ENCODE assay signal across 30 cellular contexts in the genomic region with DNA sequence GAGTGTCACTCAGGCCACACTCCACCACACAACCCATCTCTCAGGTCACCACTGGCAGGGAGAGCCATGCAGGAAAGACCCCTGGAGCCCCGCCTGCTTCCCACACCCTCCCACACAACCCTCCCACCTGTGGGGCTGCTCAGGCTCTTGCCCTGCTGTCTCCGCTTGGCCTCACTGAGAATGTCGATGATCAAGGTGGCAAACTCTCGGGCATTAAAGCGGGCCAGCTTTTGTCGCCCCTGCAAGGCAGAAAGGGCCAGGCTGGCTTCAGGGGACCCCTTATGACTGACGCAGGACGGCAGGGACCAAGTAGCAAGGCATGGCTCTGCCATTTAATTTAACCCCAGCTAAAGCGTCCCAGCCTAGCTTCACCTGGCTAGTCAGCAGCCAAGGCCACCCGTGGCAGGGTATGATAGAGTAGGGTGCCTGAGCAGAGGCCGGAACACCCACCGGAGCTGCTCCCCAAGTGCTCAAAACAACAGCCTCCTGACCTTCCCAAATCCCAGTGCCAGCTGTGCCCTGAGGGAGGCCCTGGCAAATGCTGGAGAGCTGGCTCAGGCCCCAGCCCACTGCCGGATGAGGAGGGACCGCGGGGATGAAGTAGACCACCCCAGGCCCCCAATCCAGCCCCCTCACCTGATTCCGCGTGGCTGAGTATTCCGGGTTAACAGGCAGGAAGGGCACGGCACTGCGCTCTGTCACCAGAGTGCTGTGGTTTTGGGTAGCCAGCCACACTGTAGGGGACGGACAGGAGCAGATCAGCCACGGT. TPM values are rescaled to one million over a fixed set of nuclear protein-coding genes. Genes with fewer than 3 reads are reported as not detected.
DNase-seq lines count a peak whose midpoint lies in the region; ATAC-seq and TF ChIP-seq lines count a peak whose summit lies in the region.
"Had no signal": no experiment of that assay in that cellular context is flagged by ENCODE, and none has a peak within 500 bp of the region (broad histone marks: within the 10 kb centered on the region; RNA-seq: fewer than 3 reads in every experiment).

No MANE protein-coding gene starts in this region.

- H3K18ac ChIP-seq in neuronal stem cell (ENCODE audit: low read length): peak overlapping the region; percentile 33

- H3K4ac ChIP-seq in neuronal stem cell (ENCODE audit: low read length): no peak overlapping the region

- intact Hi-C loops in heart left ventricle (cut with DNase I) (loop anchor here in 2 of 10 donors (5.0 to 10.0 kb wide), 2 partner anchors 35 to 518 kb away; no protein-coding TSS in a partner anchor), Right ventricle myocardium superior (cut with DNase I) (no loop called here), vagina (cut with DNase I) (loop anchor here (5.0 kb wide), 1 partner anchor 210 kb away; no protein-coding TSS in a partner anchor), stomach (cut with DNase I; ENCODE audit: low total_unique reads) (no loop called here)

- TF ChIP-seq CTCF in heart left ventricle (IDR thresholded peaks at IDR 0.05): no peak
- no peak for TF ChIP-seq CTCF in vagina (IDR thresholded peaks at IDR 0.05)
- TF ChIP-seq CTCF in foreskin fibroblast (IDR thresholded peaks at IDR 0.05; ENCODE audit: low read depth, low read length): no peak
- TF ChIP-seq CTCF in stomach (IDR thresholded peaks at IDR 0.05): no peak

- no peak overlapping the region for H3K14ac ChIP-seq in neuronal stem cell (ENCODE audit: low read length)

- peaks cover under 1 to 34% (median 17%) of the 10 kb centered on the region in 12 donors for H3K4me1 ChIP-seq in heart left ventricle
- peaks cover 0 to 6% of the 10 kb centered on the region in 2 donors for H3K4me1 ChIP-seq in neuronal stem cell (ENCODE audit: control insufficient read depth in 2 of 2, insufficient read depth in 1 of 2, low read depth in 1 of 2, low read length in 2 of 2)
- H3K4me1 ChIP-seq in vagina: peaks cover 47% of the 10 kb centered on the region
- peaks cover 16 to 50% (median 48%) of the 10 kb centered on the region in 4 donors for H3K4me1 ChIP-seq in stomach

- TF ChIP-seq POLR2A in heart left ventricle (IDR thresholded peaks at IDR 0.05) (no peak), vagina (IDR thresholded peaks at IDR 0.05) (no peak), stomach (IDR thresholded peaks at IDR 0.05) (no peak)

- H2AK5ac ChIP-seq in neuronal stem cell (ENCODE audit: low read depth, low read length): no peak overlapping the region

- peak overlapping the region; percentile 14 for H2BK5ac ChIP-seq in neuronal stem cell (ENCODE audit: low read length)

- H3K79me1 ChIP-seq in neuronal stem cell (ENCODE audit: low read depth, low read length): peaks cover 5% of the 10 kb centered on the region

- H3K9me3 ChIP-seq in heart left ventricle (no peaks in the 10 kb centered on the region), neuronal stem cell (replicated peaks in 1 of 2; ENCODE audit: control insufficient read depth in 2 of 2, insufficient read depth in 1 of 2, low read depth in 1 of 2, low read length in 2 of 2) (no peaks in the 10 kb centered on the region), vagina (no peaks in the 10 kb centered on the region), stomach (no peaks in the 10 kb centered on the region)
- H3K9me3 ChIP-seq: suprapubic skin had no signal

- peak overlapping the region; percentile 18 for H3K9ac ChIP-seq in neuronal stem cell (ENCODE audit: low read depth, low read length, poor library complexity)

- no peak overlapping the region for H3K4me2 ChIP-seq in neuronal stem cell (ENCODE audit: insufficient read depth, low read length, poor library complexity, severe bottlenecking)
- H3K4me2 ChIP-seq: GM23338 had no signal

- ATAC-seq in heart left ventricle (no peak), Right ventricle myocardium superior (ENCODE audit: poor library complexity) (no peak)
- ATAC-seq: activated naive CD8-positive, alpha-beta T cell treated with anti-CD3 and anti-CD28 coated beads, Interleukin-2, amount 50 U/mL, for 24 hours; GM12878; GM23338; stimulated activated effector memory CD8-positive, alpha-beta T cell treated with anti-CD3 and anti-CD28 coated beads, Interleukin-12 subunit alpha, Interleukin-12 subunit beta, amount 100 ng/mL, for 72 hours had no signal

- H2BK120ac ChIP-seq in neuronal stem cell (ENCODE audit: low read depth, low read length): no peak overlapping the region

- H3K4me3 ChIP-seq in heart left ventricle: no peak overlapping the region
- no peak overlapping the region for H3K4me3 ChIP-seq in neuronal stem cell (ENCODE audit: low read length in 2 of 2)
- no peak overlapping the region for H3K4me3 ChIP-seq in vagina
- H3K4me3 ChIP-seq in foreskin fibroblast (ENCODE audit: low read depth in 1 of 2, low read length in 2 of 2): no peak overlapping the region
- no peak overlapping the region for H3K4me3 ChIP-seq in stomach
- H3K4me3 ChIP-seq: GM12878, GM23338, suprapubic skin had no signal

- H3K23ac ChIP-seq in neuronal stem cell (ENCODE audit: low read depth, low read length, poor library complexity): no peak overlapping the region

- H3K27ac ChIP-seq in heart left ventricle (peak overlapping the region in 1 of 12 donors; percentile 54), neuronal stem cell (replicated peaks; ENCODE audit: low read length) (no peak overlapping the region), vagina (peak overlapping the region; percentile 41), stomach (peak overlapping the region in 1 of 5 donors; percentile 27)
- H3K27ac ChIP-seq: epithelial cell of prostate, suprapubic skin had no signal

- H2AFZ ChIP-seq in neuronal stem cell (ENCODE audit: low read length): no peak overlapping the region
- H2AFZ ChIP-seq: GM23338 had no signal

- DNase-seq in heart left ventricle: peak in 3 of 5 donors; percentile 5 to 42 (median 27)
- no peak for DNase-seq in Right ventricle myocardium superior
- DNase-seq in globus pallidus (ENCODE audit: low spot score): peak; percentile 8
- DNase-seq in neuronal stem cell (ENCODE audit: low spot score): no peak
- DNase-seq in vagina (ENCODE audit: extremely low spot score in 2 of 2): no peak
- no peak for DNase-seq in foreskin fibroblast
- no peak for DNase-seq in NCI-H446 treated with DMSO at 0.1 percent for 48 hours (lab: John Stamatoyannopoulos, UW)
- no peak for DNase-seq in stomach
- DNase-seq: 8988T; activated CD4-positive, alpha-beta T cell treated with anti-CD3 and anti-CD28 coated beads for 48 hours; activated CD8-positive, alpha-beta memory T cell treated with anti-CD3 and anti-CD28 coated beads for 24 hours; activated gamma-delta T cell; activated naive CD8-positive, alpha-beta T cell treated with anti-CD3 and anti-CD28 coated beads, Interleukin-2, amount 50 U/mL, for 24 hours; CD4-positive, alpha-beta T cell; effector CD4-positive, alpha-beta T cell; EL; HFFc6; Karpas-422; mesendoderm; naive B cell; NCI-H1436 treated with DMSO at 0.1 percent for 48 hours; NCI-H446; OCI-M1; SHP77; stimulated activated CD4-positive, alpha-beta T cell treated with anti-CD3 and anti-CD28 coated beads, Interleukin-2, amount 100 ng/mL, for 48 hours had no signal

- H2BK12ac ChIP-seq in neuronal stem cell (ENCODE audit: low read length): no peak overlapping the region

- no peak for TF ChIP-seq EP300 in stomach (IDR thresholded peaks at IDR 0.05)

- H3K27me3 ChIP-seq in heart left ventricle (no peaks in the 10 kb centered on the region), neuronal stem cell (ENCODE audit: control insufficient read depth in 3 of 3, insufficient read depth in 3 of 3, low read depth in 1 of 3, low read length in 3 of 3) (no peaks in the 10 kb centered on the region), vagina (no peaks in the 10 kb centered on the region), stomach (no peaks in the 10 kb centered on the region)
- H3K27me3 ChIP-seq: suprapubic skin had no signal

- H4K91ac ChIP-seq in neuronal stem cell (ENCODE audit: low read depth, low read length, poor library complexity): no peak overlapping the region

- no peak overlapping the region for H2BK15ac ChIP-seq in neuronal stem cell (ENCODE audit: low read length)

- no peak overlapping the region for H4K8ac ChIP-seq in neuronal stem cell (ENCODE audit: low read depth, low read length)

- 83 to 91% (median 89%) methylated on average over 14 to 22 of the region's 22 CpGs for WGBS in heart left ventricle, 4 donors
- no CpG with 5 or more reads among the region's 22 CpGs for whole genome bisulfite sequencing in neuronal stem cell (ENCODE audit: extremely low coverage in 2 of 2, insufficient read length in 2 of 2, insufficient replicate concordance in 1 of 2), 2 donors
- WGBS in stomach, 5 donors: 85 to 98% (median 88%) methylated on average over 15 to 22 of the region's 22 CpGs

- peaks cover 0 to 87% (median 81%) of the 10 kb centered on the region in 9 donors for H3K36me3 ChIP-seq in heart left ventricle
- H3K36me3 ChIP-seq in neuronal stem cell (replicated peaks in 1 of 2; ENCODE audit: control insufficient read depth in 2 of 2, insufficient read depth in 2 of 2, low read length in 2 of 2): peaks cover 68 to 92% of the 10 kb centered on the region in 2 donors
- peaks cover 0 to 38% of the 10 kb centered on the region in 2 donors for H3K36me3 ChIP-seq in vagina
- peaks cover 48 to 85% (median 79%) of the 10 kb centered on the region in 4 donors for H3K36me3 ChIP-seq in stomach

RNA-seq across cellular contexts. Expression of a gene that starts 8.7 kb away (rescaled TPM):
- total RNA-seq in heart left ventricle (10 to 100 TPM; 23.8 to 65.5 (median 38.3) TPM), Right ventricle myocardium superior (39.2 TPM), vagina (61.1 TPM), stomach (100 to 1,000 TPM in 1 of 5 donors, 10 to 100 TPM in 4; 27.7 to 299 (median 79.5) TPM)
- polyA plus RNA-seq in heart left ventricle (10 to 100 TPM; 65.1 to 93.0 TPM), stomach (10 to 100 TPM; 39.7 to 83.0 (median 46.0) TPM)
- 32.2 TPM for polyA plus RNA-seq in neuronal stem cell (2013, experiment 1 of 2)
- polyA plus RNA-seq in neuronal stem cell (2013, experiment 2 of 2): 30.4 TPM

RNA-seq across cellular contexts. Expression of a gene that starts 10.4 kb away (rescaled TPM):
- total RNA-seq in heart left ventricle: 10 to 100 TPM in 2 of 9 donors, 1 to 10 TPM in 7; 5.3 to 13.1 (median 9.0) TPM
- 1 to 10 TPM; 4.0 to 8.2 TPM for polyA plus RNA-seq in heart left ventricle
- 7.0 TPM for total RNA-seq in Right ventricle myocardium superior
- 2.6 TPM for polyA plus RNA-seq in neuronal stem cell (2013, experiment 1 of 2)
- polyA plus RNA-seq in neuronal stem cell (2013, experiment 2 of 2): 2.5 TPM
- total RNA-seq in vagina: 13.3 TPM
- 10 to 100 TPM in 2 of 5 donors, 1 to 10 TPM in 2, under 1 TPM in 1; 0.58 to 17.4 (median 9.9) TPM for total RNA-seq in stomach
- 1 to 10 TPM; 3.1 to 5.0 (median 3.7) TPM for polyA plus RNA-seq in stomach

RNA-seq across cellular contexts. Expression of a gene that starts 12.3 kb away (rescaled TPM):
- total RNA-seq in heart left ventricle (10 to 100 TPM; 23.1 to 52.9 (median 31.4) TPM), Right ventricle myocardium superior (28.5 TPM), vagina (39.8 TPM), stomach (10 to 100 TPM; 23.7 to 67.2 (median 34.3) TPM)
- polyA plus RNA-seq in heart left ventricle (10 to 100 TPM; 23.0 to 37.8 TPM), stomach (10 to 100 TPM; 17.7 to 26.4 (median 18.9) TPM)
- polyA plus RNA-seq in neuronal stem cell (2013, experiment 1 of 2): 63.2 TPM
- polyA plus RNA-seq in neuronal stem cell (2013, experiment 2 of 2): 65.1 TPM

RNA-seq across cellular contexts. Expression of a gene that starts 15.7 kb away (rescaled TPM):
- 1 to 10 TPM; 4.4 to 9.9 (median 6.1) TPM for total RNA-seq in heart left ventricle
- polyA plus RNA-seq in heart left ventricle: 10 to 100 TPM in 1 of 2 donors, 1 to 10 TPM in 1; 4.1 to 12.7 TPM
- total RNA-seq in Right ventricle myocardium superior: 9.3 TPM
- polyA plus RNA-seq in neuronal stem cell (2013, experiment 1 of 2): 24.5 TPM
- polyA plus RNA-seq in neuronal stem cell (2013, experiment 2 of 2): 23.7 TPM
- total RNA-seq in vagina: 7.9 TPM
- 10 to 100 TPM in 1 of 5 donors, 1 to 10 TPM in 3, not detected in 1; 1.8 to 12.3 (median 5.6) TPM for total RNA-seq in stomach
- polyA plus RNA-seq in stomach: 1 to 10 TPM; 2.6 to 4.2 (median 2.9) TPM

RNA-seq across cellular contexts. Expression of a gene that starts 45.5 kb away (rescaled TPM):
- total RNA-seq in heart left ventricle (100 to 1,000 TPM in 3 of 9 donors, 10 to 100 TPM in 6; 72.1 to 115 (median 95.5) TPM), Right ventricle myocardium superior (83.6 TPM), vagina (23.6 TPM), stomach (10 to 100 TPM in 4 of 5 donors, 1 to 10 TPM in 1; 6.4 to 53.1 (median 20.6) TPM)
- polyA plus RNA-seq in heart left ventricle (10 to 100 TPM; 50.7 to 96.2 TPM), stomach (10 to 100 TPM in 1 of 3 donors, 1 to 10 TPM in 2; 1.1 to 17.5 (median 1.4) TPM)
- 5.2 TPM for polyA plus RNA-seq in neuronal stem cell (2013, experiment 1 of 2)
- 5.5 TPM for polyA plus RNA-seq in neuronal stem cell (2013, experiment 2 of 2)

Comparison
In these comparisons a context has a peak if more than half of its experiments do, and no peak if none do; other contexts are left out.
1. DNase-seq: peak in heart left ventricle (3 of 5) and globus pallidus (single experiment); none in Right ventricle myocardium superior (single experiment), neuronal stem cell (single experiment), vagina (0 of 2), foreskin fibroblast (0 of 2), NCI-H446 treated with DMSO at 0.1 percent for 48 hours (single experiment) and stomach (single experiment).